1 cellular context compared by ENCODE assay signal in genomic region chr15:88650556-88650955, GRCh38.
TF ChIP-seq lines count a peak whose summit lies in the region.

No MANE protein-coding gene starts in this region.

TF ChIP-seq in H1, 55 proteins besides CTCF, POLR2A, EP300 and RAD21:
- no peak for TF ChIP-seq EGR1 (IDR thresholded peaks at IDR 0.05; ENCODE audit: borderline replicate concordance, low read depth, low read length)
- no peak for TF ChIP-seq ATF3 (IDR thresholded peaks at IDR 0.05; ENCODE audit: insufficient read depth, low read depth, low read length)
- TF ChIP-seq MAX (IDR thresholded peaks at IDR 0.05) = no peak
- no peak for TF ChIP-seq SUZ12 (IDR thresholded peaks at IDR 0.05; ENCODE audit: low read length)
- TF ChIP-seq CTBP2 (IDR thresholded peaks at IDR 0.05; ENCODE audit: borderline replicate concordance, insufficient read depth, insufficient read length, low read length) = no peak
- no peak for TF ChIP-seq CHD7 (IDR thresholded peaks at IDR 0.05; ENCODE audit: insufficient replicate concordance, low read length)
- no peak for TF ChIP-seq TCF12 (IDR thresholded peaks at IDR 0.05; ENCODE audit: low read depth, low read length)
- TF ChIP-seq TAF1 (IDR thresholded peaks at IDR 0.05; ENCODE audit: low read depth, low read length) = no peak
- TF ChIP-seq JUN (IDR thresholded peaks at IDR 0.05; ENCODE audit: low read depth, low read length) = no peak
